1 cellular context compared by ENCODE assay signal in genomic region chr11:1335811-1336761, GRCh38.
TF ChIP-seq lines count a peak whose summit lies in the region.

No MANE protein-coding gene starts in this region.

TF ChIP-seq in SK-N-SH, 30 proteins besides CTCF, POLR2A, EP300 and RAD21 (continued from another document):
- TF ChIP-seq, protein P1, sequence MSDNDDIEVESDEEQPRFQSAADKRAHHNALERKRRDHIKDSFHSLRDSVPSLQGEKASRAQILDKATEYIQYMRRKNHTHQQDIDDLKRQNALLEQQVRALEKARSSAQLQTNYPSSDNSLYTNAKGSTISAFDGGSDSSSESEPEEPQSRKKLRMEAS (IDR thresholded peaks at IDR 0.05; ENCODE audit: low read depth) = no peak
- TF ChIP-seq ELF1 (IDR thresholded peaks at IDR 0.05) (no peak), GABPA (IDR thresholded peaks at IDR 0.05; ENCODE audit: low read depth) (no peak), NRF1 (IDR thresholded peaks at IDR 0.05; ENCODE audit: low read depth, low read length) (no peak), TAF1 (IDR thresholded peaks at IDR 0.05; ENCODE audit: borderline replicate concordance, low read depth, low read length) (no peak), TEAD4 (IDR thresholded peaks at IDR 0.05; ENCODE audit: borderline replicate concordance, insufficient read depth) (no peak), POLR2AphosphoS5 (IDR thresholded peaks at IDR 0.05; ENCODE audit: low read depth, low read length) (no peak), CHD2 (IDR thresholded peaks at IDR 0.05; ENCODE audit: low read length, partially characterized antibody) (no peak), FOXJ3 (CRISPR knock-in tag; IDR thresholded peaks at IDR 0.05) (no peak), RFX5 (IDR thresholded peaks at IDR 0.05; ENCODE audit: low read length) (no peak), FOSL2 (IDR thresholded peaks at IDR 0.05; ENCODE audit: borderline replicate concordance, low read depth) (no peak)
- TF ChIP-seq, protein P2, sequence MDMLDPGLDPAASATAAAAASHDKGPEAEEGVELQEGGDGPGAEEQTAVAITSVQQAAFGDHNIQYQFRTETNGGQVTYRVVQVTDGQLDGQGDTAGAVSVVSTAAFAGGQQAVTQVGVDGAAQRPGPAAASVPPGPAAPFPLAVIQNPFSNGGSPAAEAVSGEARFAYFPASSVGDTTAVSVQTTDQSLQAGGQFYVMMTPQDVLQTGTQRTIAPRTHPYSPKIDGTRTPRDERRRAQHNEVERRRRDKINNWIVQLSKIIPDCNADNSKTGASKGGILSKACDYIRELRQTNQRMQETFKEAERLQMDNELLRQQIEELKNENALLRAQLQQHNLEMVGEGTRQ (IDR thresholded peaks at IDR 0.05; ENCODE audit: borderline replicate concordance, low read depth, low read length) = no peak
- TF ChIP-seq, protein P3, sequence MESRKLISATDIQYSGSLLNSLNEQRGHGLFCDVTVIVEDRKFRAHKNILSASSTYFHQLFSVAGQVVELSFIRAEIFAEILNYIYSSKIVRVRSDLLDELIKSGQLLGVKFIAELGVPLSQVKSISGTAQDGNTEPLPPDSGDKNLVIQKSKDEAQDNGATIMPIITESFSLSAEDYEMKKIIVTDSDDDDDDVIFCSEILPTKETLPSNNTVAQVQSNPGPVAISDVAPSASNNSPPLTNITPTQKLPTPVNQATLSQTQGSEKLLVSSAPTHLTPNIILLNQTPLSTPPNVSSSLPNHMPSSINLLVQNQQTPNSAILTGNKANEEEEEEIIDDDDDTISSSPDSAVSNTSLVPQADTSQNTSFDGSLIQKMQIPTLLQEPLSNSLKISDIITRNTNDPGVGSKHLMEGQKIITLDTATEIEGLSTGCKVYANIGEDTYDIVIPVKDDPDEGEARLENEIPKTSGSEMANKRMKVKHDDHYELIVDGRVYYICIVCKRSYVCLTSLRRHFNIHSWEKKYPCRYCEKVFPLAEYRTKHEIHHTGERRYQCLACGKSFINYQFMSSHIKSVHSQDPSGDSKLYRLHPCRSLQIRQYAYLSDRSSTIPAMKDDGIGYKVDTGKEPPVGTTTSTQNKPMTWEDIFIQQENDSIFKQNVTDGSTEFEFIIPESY (IDR thresholded peaks at IDR 0.05; ENCODE audit: borderline replicate concordance, low read depth) = no peak
- TF ChIP-seq, protein P4, sequence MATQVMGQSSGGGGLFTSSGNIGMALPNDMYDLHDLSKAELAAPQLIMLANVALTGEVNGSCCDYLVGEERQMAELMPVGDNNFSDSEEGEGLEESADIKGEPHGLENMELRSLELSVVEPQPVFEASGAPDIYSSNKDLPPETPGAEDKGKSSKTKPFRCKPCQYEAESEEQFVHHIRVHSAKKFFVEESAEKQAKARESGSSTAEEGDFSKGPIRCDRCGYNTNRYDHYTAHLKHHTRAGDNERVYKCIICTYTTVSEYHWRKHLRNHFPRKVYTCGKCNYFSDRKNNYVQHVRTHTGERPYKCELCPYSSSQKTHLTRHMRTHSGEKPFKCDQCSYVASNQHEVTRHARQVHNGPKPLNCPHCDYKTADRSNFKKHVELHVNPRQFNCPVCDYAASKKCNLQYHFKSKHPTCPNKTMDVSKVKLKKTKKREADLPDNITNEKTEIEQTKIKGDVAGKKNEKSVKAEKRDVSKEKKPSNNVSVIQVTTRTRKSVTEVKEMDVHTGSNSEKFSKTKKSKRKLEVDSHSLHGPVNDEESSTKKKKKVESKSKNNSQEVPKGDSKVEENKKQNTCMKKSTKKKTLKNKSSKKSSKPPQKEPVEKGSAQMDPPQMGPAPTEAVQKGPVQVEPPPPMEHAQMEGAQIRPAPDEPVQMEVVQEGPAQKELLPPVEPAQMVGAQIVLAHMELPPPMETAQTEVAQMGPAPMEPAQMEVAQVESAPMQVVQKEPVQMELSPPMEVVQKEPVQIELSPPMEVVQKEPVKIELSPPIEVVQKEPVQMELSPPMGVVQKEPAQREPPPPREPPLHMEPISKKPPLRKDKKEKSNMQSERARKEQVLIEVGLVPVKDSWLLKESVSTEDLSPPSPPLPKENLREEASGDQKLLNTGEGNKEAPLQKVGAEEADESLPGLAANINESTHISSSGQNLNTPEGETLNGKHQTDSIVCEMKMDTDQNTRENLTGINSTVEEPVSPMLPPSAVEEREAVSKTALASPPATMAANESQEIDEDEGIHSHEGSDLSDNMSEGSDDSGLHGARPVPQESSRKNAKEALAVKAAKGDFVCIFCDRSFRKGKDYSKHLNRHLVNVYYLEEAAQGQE (IDR thresholded peaks at IDR 0.05; ENCODE audit: low read depth, low read length) = no peak
